34 cellular contexts compared by ENCODE assay signal in the genomic region with DNA sequence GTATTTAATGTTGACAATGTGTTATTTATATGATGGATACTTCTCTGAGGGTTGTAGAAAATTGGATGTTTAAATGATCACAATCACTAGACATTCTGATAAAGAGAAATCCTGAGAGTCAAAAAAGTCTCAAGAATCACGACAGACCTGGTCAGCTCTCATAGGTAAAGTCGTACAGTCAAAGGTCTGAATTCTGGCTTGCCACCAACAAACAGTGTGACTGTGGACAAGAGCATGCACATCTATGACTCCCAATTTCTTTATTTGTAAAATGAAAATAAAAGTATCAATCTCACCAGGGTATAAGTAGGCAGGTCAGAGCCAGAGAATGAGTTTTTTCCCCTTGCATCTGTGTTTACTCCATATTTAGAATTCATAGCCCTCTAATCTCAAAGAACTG.
"Had no signal": no experiment of that assay in that cellular context is flagged by ENCODE, and none has a peak within 500 bp of the region (broad histone marks: within the 10 kb centered on the region; RNA-seq: fewer than 3 reads in every experiment).

No MANE protein-coding gene starts in this region.

- H3K36me3 ChIP-seq: adrenal gland, ascending aorta, brain microvascular endothelial cell, breast epithelium, cardiac muscle cell had no signal

- H3K27ac ChIP-seq: adrenal gland, ascending aorta, body of pancreas, brain microvascular endothelial cell, breast epithelium, cardiac muscle cell had no signal

- H3K27me3 ChIP-seq: adrenal gland, ascending aorta, body of pancreas, brain microvascular endothelial cell, breast epithelium, cardiac muscle cell had no signal

- H3K9me3 ChIP-seq: adrenal gland, ascending aorta, body of pancreas had no signal

- H3K4me3 ChIP-seq: adrenal gland, ascending aorta, body of pancreas, breast epithelium, cardiac muscle cell had no signal

- ATAC-seq: activated naive CD4-positive, alpha-beta T cell treated with anti-CD3 and anti-CD28 coated beads, Interleukin-2, amount 50 U/mL, for 72 hours; activated naive CD8-positive, alpha-beta T cell treated with anti-CD3 and anti-CD28 coated beads, Interleukin-2, amount 50 U/mL, for 24 hours; activated T-cell treated with anti-CD3 and anti-CD28 coated beads, Interleukin-2, amount 50 U/mL, for 4 hours; activated T-cell treated with anti-CD3 and anti-CD28 coated beads, Interleukin-2, amount 50 U/mL, for 72 hours; activated T-helper 17 cell treated with anti-CD3 and anti-CD28 coated beads, Interleukin-2, amount 50 U/mL, for 72 hours; body of pancreas had no signal

- FAIRE-seq: astrocyte, bronchial epithelial cell had no signal

- DNase-seq: activated effector memory CD4-positive, alpha-beta T cell treated with anti-CD3 and anti-CD28 coated beads, Interleukin-2, amount 50 U/mL, for 16 hours; activated effector memory CD4-positive, alpha-beta T cell treated with Interleukin-2 at 50 U/mL for 16 hours; activated gamma-delta T cell; activated gamma-delta T cell treated with Interleukin-2 at 50 U/mL for 16 hours; activated naive CD4-positive, alpha-beta T cell; activated naive CD4-positive, alpha-beta T cell treated with anti-CD3 and anti-CD28 coated beads for 36 hours; activated naive CD4-positive, alpha-beta T cell treated with anti-CD3 and anti-CD28 coated beads, Interleukin-2, amount 10 ng/mL, durations not matched to agents 7 days and 5 days; activated naive CD4-positive, alpha-beta T cell treated with anti-CD3 and anti-CD28 coated beads, Interleukin-2, amount 50 U/mL, for 16 hours; activated naive CD4-positive, alpha-beta T cell treated with Interleukin-2 at 50 U/mL for 16 hours; activated naive CD8-positive, alpha-beta T cell treated with anti-CD3 and anti-CD28 coated beads for 36 hours; activated naive CD8-positive, alpha-beta T cell treated with anti-CD3 and anti-CD28 coated beads, Interleukin-2, amount 10 ng/mL, durations not matched to agents 7 days and 5 days; activated naive CD8-positive, alpha-beta T cell treated with anti-CD3 and anti-CD28 coated beads, Interleukin-2, amount 50 U/mL, for 24 hours; activated T-cell treated with anti-CD3 and anti-CD28 coated beads, Interleukin-2, amount 50 U/mL, for 1 hour; activated T-cell treated with anti-CD3 and anti-CD28 coated beads, Interleukin-2, amount 50 U/mL, for 24 hours; activated T-cell treated with anti-CD3 and anti-CD28 coated beads, Interleukin-2, amount 50 U/mL, for 4 hours; activated T-cell treated with anti-CD3 and anti-CD28 coated beads, Interleukin-2, amount 50 U/mL, for 48 hours; activated T-cell treated with anti-CD3 and anti-CD28 coated beads, Interleukin-2, amount 50 U/mL, for 72 hours; adrenal gland; amniotic stem cell; amygdala; anterior cingulate cortex; aorta; body of pancreas; brain microvascular endothelial cell; caudate nucleus; central memory CD4-positive, alpha-beta T cell; cerebellar nuclear complex had no signal

- H3K4me1 ChIP-seq: adrenal gland, ascending aorta, body of pancreas, breast epithelium had no signal
